ENCODE assay signal across 24 cellular contexts in genomic region chrX:150314186-150314585, GRCh38.
"Had no signal": no experiment of that assay in that cellular context is flagged by ENCODE, and none has a peak within 500 bp of the region (broad histone marks: within the 10 kb centered on the region; RNA-seq: fewer than 3 reads in every experiment).

No MANE protein-coding gene starts in this region.

- ATAC-seq: effector memory CD8-positive, alpha-beta T cell; esophagus mucosa; gastrocnemius medialis; heart right ventricle; left colon; left lobe of liver; left ventricle myocardium superior; lower lobe of right lung had no signal

- H3K36me3 ChIP-seq: esophagus squamous epithelium, gastrocnemius medialis, heart right ventricle, lower lobe of right lung had no signal

- H3K4me1 ChIP-seq: esophagus squamous epithelium, gastrocnemius medialis, heart right ventricle, lower lobe of right lung had no signal

- H3K9me3 ChIP-seq: esophagus squamous epithelium, gastrocnemius medialis, heart right ventricle, lower lobe of right lung had no signal

- H3K9me3 Mint-ChIP-seq: dendritic cell treated with granulocyte-macrophage colony-stimulating factor and Interleukin-4, amounts not matched to agents 40 ng/mL and 50 ng/mL, for 4 days; effector memory CD8-positive, alpha-beta T cell had no signal

- H3K27me3 ChIP-seq: esophagus squamous epithelium, gastrocnemius medialis, heart right ventricle had no signal

- H3K27me3 Mint-ChIP-seq: dendritic cell treated with granulocyte-macrophage colony-stimulating factor and Interleukin-4, amounts not matched to agents 40 ng/mL and 50 ng/mL, for 4 days; effector memory CD8-positive, alpha-beta T cell had no signal

- H3K27ac ChIP-seq: epithelial cell of prostate, esophagus squamous epithelium, gastrocnemius medialis, heart right ventricle, lower lobe of right lung had no signal

- DNase-seq: cortex of kidney; effector CD4-positive, alpha-beta T cell; effector memory CD8-positive, alpha-beta T cell; erythroblast; esophagus squamous epithelium; foreskin fibroblast; foreskin melanocyte; gastrocnemius medialis; glutamatergic neuron; head of caudate nucleus; heart right ventricle; hippocampal formation; kidney; kidney glomerular epithelial cell; left colon; left ventricle myocardium superior; lower lobe of right lung; mesenchymal stem cell; midbrain had no signal

- H3K27ac Mint-ChIP-seq: dendritic cell treated with granulocyte-macrophage colony-stimulating factor and Interleukin-4, amounts not matched to agents 40 ng/mL and 50 ng/mL, for 4 days; effector memory CD8-positive, alpha-beta T cell; endodermal cell had no signal

- H3K4me3 ChIP-seq: esophagus squamous epithelium, gastrocnemius medialis, heart right ventricle, lower lobe of right lung had no signal

- H3K4me3 Mint-ChIP-seq: dendritic cell treated with granulocyte-macrophage colony-stimulating factor and Interleukin-4, amounts not matched to agents 40 ng/mL and 50 ng/mL, for 4 days; effector memory CD8-positive, alpha-beta T cell; endodermal cell had no signal
